19 cellular contexts compared by ENCODE assay signal in the genomic region with DNA sequence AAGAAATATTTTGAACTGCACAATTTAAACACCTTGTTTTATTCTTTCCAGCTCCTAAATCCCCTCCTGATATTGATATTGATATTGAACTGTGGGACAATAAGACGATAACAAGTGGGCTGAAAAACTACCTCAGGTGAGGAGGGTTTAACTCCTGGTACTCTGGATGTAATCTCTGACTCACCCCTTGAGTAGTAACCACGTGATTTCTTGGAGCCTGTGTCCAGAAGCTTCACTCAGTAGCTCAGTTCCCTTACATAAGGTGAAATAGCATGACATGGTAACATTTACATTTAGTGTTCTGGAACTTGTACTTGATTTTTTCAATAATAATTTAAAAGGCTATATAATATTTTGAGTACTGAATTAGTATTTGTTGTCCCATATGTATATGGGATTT.
DNase-seq lines count a peak whose midpoint lies in the region; ATAC-seq and TF ChIP-seq lines count a peak whose summit lies in the region.
"Had no signal": no experiment of that assay in that cellular context is flagged by ENCODE, and none has a peak within 500 bp of the region (broad histone marks: within the 10 kb centered on the region; RNA-seq: fewer than 3 reads in every experiment).

No MANE protein-coding gene starts in this region.

- H3K4me3 ChIP-seq in RWPE2 (ENCODE audit: severe bottlenecking), result no peak overlapping the region

- 0 out of 3 replicates have a peak, but pooled peaks have one; percentile 44 for ATAC-seq in RWPE2 (ENCODE audit: low read depth)
- peak; percentile 60 for ATAC-seq in foreskin keratinocyte
- ATAC-seq in GM19395 (IDR thresholded peaks at IDR 0.05; ENCODE audit: unreplicated experiment), result no peak
- no peak for ATAC-seq in GM18909 (IDR thresholded peaks at IDR 0.05; ENCODE audit: poor library complexity, unreplicated experiment)
- ATAC-seq: Right ventricle myocardium inferior had no signal

- H3K9me3 ChIP-seq in RWPE2 (ENCODE audit: severe bottlenecking), result no peaks in the 10 kb centered on the region
- H3K9me3 ChIP-seq: Caco-2 had no signal

- DNase-seq in DMS53 (lab: John Stamatoyannopoulos, UW), result peak; percentile 64
- DNase-seq in HCEC 1CT, result peak; percentile 3
- DNase-seq in RWPE2 (ENCODE audit: low spot score), result no peak
- DNase-seq in foreskin keratinocyte, result peak in 1 of 2 donors; percentile 9
- DNase-seq in activated CD4-positive, alpha-beta T cell treated with anti-CD3 and anti-CD28 coated beads for 4 hours, result no peak
- DNase-seq in activated gamma-delta T cell (lab: John Stamatoyannopoulos, UW), result no peak
- DNase-seq: Caco-2; DMS79; GOT3; HFFc6; KG1; NCI-H1092; NCI-H146; NCI-H2081; NCI-H524; NK-92 treated with Interleukin-12 subunit alpha and Interleukin-12 subunit beta, amount 100 ng/mL, for 24 hours had no signal

- no peaks in the 10 kb centered on the region for H3K36me3 ChIP-seq in RWPE2 (ENCODE audit: low read depth)

- H3K27me3 ChIP-seq in RWPE2 (ENCODE audit: insufficient read depth, poor library complexity, severe bottlenecking), result no peaks in the 10 kb centered on the region
- H3K27me3 ChIP-seq in foreskin keratinocyte, result no peaks in the 10 kb centered on the region

- H3K27ac ChIP-seq in RWPE2 (ENCODE audit: poor library complexity, severe bottlenecking), result no peak overlapping the region
- H3K27ac ChIP-seq in foreskin keratinocyte, result no peak overlapping the region

- TF ChIP-seq CTCF in RWPE2 (IDR thresholded peaks at IDR 0.05; ENCODE audit: poor library complexity, severe bottlenecking) (no peak), foreskin keratinocyte (conservative IDR thresholded peaks at IDR 0.05) (no peak)

- H3K4me1 ChIP-seq in RWPE2 (ENCODE audit: insufficient read depth, poor library complexity, severe bottlenecking) (no peaks in the 10 kb centered on the region), foreskin keratinocyte (no peaks in the 10 kb centered on the region)
- H3K4me1 ChIP-seq: Caco-2 had no signal

Comparison
In these comparisons a context has a peak if more than half of its experiments do, and no peak if none do; other contexts are left out.
1. DNase-seq: peak in DMS53 (single experiment) and HCEC 1CT (single experiment); none in RWPE2 (single experiment), activated CD4-positive, alpha-beta T cell treated with anti-CD3 and anti-CD28 coated beads for 4 hours (0 of 2) and activated gamma-delta T cell (single experiment).
2. ATAC-seq: peak in RWPE2 (single experiment) and foreskin keratinocyte (single experiment); none in GM19395 (single experiment) and GM18909 (single experiment).